Comparison of ENCODE assay signal across 17 cellular contexts in genomic region chr12:124696689-124697476, GRCh38.
DNase-seq lines count a peak whose midpoint lies in the region; ATAC-seq, FAIRE-seq and TF ChIP-seq lines count a peak whose summit lies in the region.
"Had no signal": no experiment of that assay in that cellular context is flagged by ENCODE, and none has a peak within 500 bp of the region (broad histone marks: within the 10 kb centered on the region; RNA-seq: fewer than 3 reads in every experiment).

No MANE protein-coding gene starts in this region.

- TF ChIP-seq EP300 in gastroesophageal sphincter (IDR thresholded peaks at IDR 0.05) = no peak

- TF ChIP-seq POLR2A in gastroesophageal sphincter (IDR thresholded peaks at IDR 0.05) (no peak), thyroid gland (IDR thresholded peaks at IDR 0.05) (no peak)

- H3K36me3 ChIP-seq in heart right ventricle (no peaks in the 10 kb centered on the region), kidney (ENCODE audit: control insufficient read depth in 1 of 2, insufficient read depth in 2 of 2, low read length in 2 of 2) (no peaks in the 10 kb centered on the region), SJCRH30 (no peaks in the 10 kb centered on the region), gastroesophageal sphincter (no peaks in the 10 kb centered on the region), thyroid gland (no peaks in the 10 kb centered on the region)
- H3K36me3 ChIP-seq: esophagus squamous epithelium, pancreas had no signal

- no peak overlapping the region for H3K4me3 ChIP-seq in heart right ventricle
- no peak overlapping the region for H3K4me3 ChIP-seq in kidney (ENCODE audit: low read length in 2 of 2)
- H3K4me3 ChIP-seq in SJCRH30 = no peak overlapping the region
- H3K4me3 ChIP-seq in gastroesophageal sphincter = no peak overlapping the region
- no peak overlapping the region for H3K4me3 ChIP-seq in thyroid gland (replicated peaks in 1 of 3)
- H3K4me3 ChIP-seq: esophagus squamous epithelium, GM23338, pancreas, SK-N-MC had no signal

- H3K27ac ChIP-seq in heart right ventricle = peak overlapping the region in 7 of 10 donors; percentile 69 to 85 (median 80)
- H3K27ac ChIP-seq in kidney (ENCODE audit: low read depth in 2 of 2, low read length in 2 of 2) = no peak overlapping the region
- H3K27ac ChIP-seq in SJCRH30 = no peak overlapping the region; the same call in 1 of the 2 replicates
- no peak overlapping the region for H3K27ac ChIP-seq in gastroesophageal sphincter
- H3K27ac ChIP-seq in thyroid gland = no peak overlapping the region
- H3K27ac ChIP-seq: HL-60, SK-N-MC had no signal

- DNase-seq in heart right ventricle (no peak), Right ventricle myocardium inferior (ENCODE audit: missing footprints) (no peak), RPMI7951 (ENCODE audit: low read depth) (peak; percentile 24), kidney (peak; percentile 59), SJCRH30 (no peak), thyroid gland (no peak)
- DNase-seq in effector CD4-positive, alpha-beta T cell = no peak
- DNase-seq: activated B cell treated with CpG ODN at 0.5 μM for 24 hours; activated naive CD8-positive, alpha-beta T cell treated with anti-CD3 and anti-CD28 coated beads, Interleukin-2, amount 10 ng/mL, durations not matched to agents 7 days and 5 days; activated T-cell treated with anti-CD3 and anti-CD28 coated beads for 4 hours; esophagus squamous epithelium; MM.1S; pancreas had no signal

- H3K9ac ChIP-seq in kidney (ENCODE audit: low read length in 2 of 2) = no peak overlapping the region

- no peak for FAIRE-seq in kidney (lab: Jason Lieb, UNC)
- FAIRE-seq: pancreas had no signal

- no peak for ATAC-seq in heart right ventricle
- ATAC-seq in Right ventricle myocardium inferior = no peak
- ATAC-seq in gastroesophageal sphincter = no peak

- TF ChIP-seq CTCF in heart right ventricle (IDR thresholded peaks at IDR 0.05) (no peak), kidney (IDR thresholded peaks at IDR 0.05; ENCODE audit: borderline replicate concordance, extremely low read depth, insufficient read depth) (no peak), gastroesophageal sphincter (IDR thresholded peaks at IDR 0.05) (no peak), thyroid gland (IDR thresholded peaks at IDR 0.05) (no peak)

- intact Hi-C loops in heart right ventricle (cut with DNase I) (loop anchor here in 4 of 10 donors (1.0 to 5.0 kb wide), 4 partner anchors 14 to 75 kb away; no protein-coding TSS in a partner anchor), Right ventricle myocardium inferior (cut with DNase I) (loop anchor here (5.0 kb wide), 3 partner anchors 45 to 70 kb away; no protein-coding TSS in a partner anchor), kidney (cut with DNase I) (no loop called here), thyroid gland (cut with DNase I) (no loop called here)

- H3K4me1 ChIP-seq in heart right ventricle = peaks cover 8 to 75% (median 45%) of the 10 kb centered on the region in 9 donors
- H3K4me1 ChIP-seq in kidney (ENCODE audit: control insufficient read depth in 1 of 2, insufficient read depth in 1 of 2, low read depth in 1 of 2, low read length in 2 of 2) = no peaks in the 10 kb centered on the region
- H3K4me1 ChIP-seq in SJCRH30 = peaks cover 57% of the 10 kb centered on the region
- H3K4me1 ChIP-seq in gastroesophageal sphincter = peaks cover 7 to 31% (median 14%) of the 10 kb centered on the region in 3 donors
- H3K4me1 ChIP-seq in thyroid gland = peaks cover 28 to 51% of the 10 kb centered on the region in 2 donors

- H3K9me3 ChIP-seq in heart right ventricle (peaks cover 0 to 14% (median 10%) of the 10 kb centered on the region in 11 donors), kidney (ENCODE audit: control insufficient read depth in 1 of 2, low read length in 2 of 2) (peaks cover 0 to 6% of the 10 kb centered on the region in 2 donors), SJCRH30 (replicated peaks) (no peaks in the 10 kb centered on the region), gastroesophageal sphincter (peaks cover 0 to 10% (median 0%) of the 10 kb centered on the region in 3 donors), thyroid gland (no peaks in the 10 kb centered on the region)
- H3K9me3 ChIP-seq: pancreas had no signal

- 62 to 67% methylated on average over 3 of the region's 3 CpGs for WGBS in heart right ventricle, 2 donors
- 26 to 47% methylated on average over 2 of the region's 3 CpGs for WGBS in gastroesophageal sphincter (ENCODE audit: low coverage in 1 of 2), 2 donors
- 80 to 89% methylated on average over 3 of the region's 3 CpGs for WGBS in thyroid gland, 2 donors

- no peaks in the 10 kb centered on the region for H3K27me3 ChIP-seq in heart right ventricle
- no peaks in the 10 kb centered on the region for H3K27me3 ChIP-seq in SJCRH30
- no peaks in the 10 kb centered on the region for H3K27me3 ChIP-seq in gastroesophageal sphincter
- no peaks in the 10 kb centered on the region for H3K27me3 ChIP-seq in thyroid gland
- H3K27me3 ChIP-seq: pancreas had no signal

Comparison
In these comparisons a context has a peak if more than half of its experiments do, and no peak if none do; other contexts are left out.
1. DNase-seq: peak in RPMI7951 (single experiment) and kidney (single experiment); none in heart right ventricle (0 of 2), Right ventricle myocardium inferior (single experiment), SJCRH30 (0 of 2), thyroid gland (0 of 2) and effector CD4-positive, alpha-beta T cell (single experiment).
2. H3K27ac ChIP-seq: peak in heart right ventricle (7 of 10); none in kidney (0 of 2), SJCRH30 (single experiment), gastroesophageal sphincter (0 of 4) and thyroid gland (0 of 3).